In genomic region chr5:98929123-98929981, GRCh38 we compare ENCODE assay signal across 8 cellular contexts. TPM values are rescaled to one million over a fixed set of nuclear protein-coding genes. Genes with fewer than 3 reads are reported as not detected.
A peak's percentile ranks its signal among the peaks of the same experiment; 100 is the strongest.
DNase-seq lines count a peak whose midpoint lies in the region; FAIRE-seq and TF ChIP-seq lines count a peak whose summit lies in the region.

No MANE protein-coding gene starts in this region.

- H3K36me3 Mint-ChIP-seq in H9 (ENCODE audit: insufficient read depth in 1 of 3, low read depth in 3 of 3), result peaks cover 3 to 19% (median 15%) of the 10 kb centered on the region in 3 experiments; a peak in 5 of 7 replicates
- peaks cover 22% of the 10 kb centered on the region for H3K36me3 Mint-ChIP-seq in activated naive CD4-positive, alpha-beta T cell treated with anti-CD3 and anti-CD28 coated beads for 36 hours (ENCODE audit: low read depth)

- H3K9me3 Mint-ChIP-seq in H9, result no peaks in the 10 kb centered on the region
- no peaks in the 10 kb centered on the region for H3K9me3 Mint-ChIP-seq in activated naive CD4-positive, alpha-beta T cell treated with anti-CD3 and anti-CD28 coated beads for 36 hours

- H2BK120ac ChIP-seq in H9 (ENCODE audit: low read depth, low read length, poor library complexity, severe bottlenecking) (no peak overlapping the region), neuronal stem cell (ENCODE audit: low read depth, low read length) (peak overlapping the region; percentile 82)

- no peak for TF ChIP-seq CTCF in H9 (conservative IDR thresholded peaks at IDR 0.05)

- peak overlapping the region; percentile 59; the same call in 1 of the 2 replicates for H3K14ac ChIP-seq in H9 (ENCODE audit: insufficient read depth, low read length)
- peak overlapping the region; percentile 94 for H3K14ac ChIP-seq in neuronal stem cell (ENCODE audit: low read length)

- H2BK5ac ChIP-seq in H9 (ENCODE audit: insufficient read length, low read length), result no peak overlapping the region
- H2BK5ac ChIP-seq in neuronal stem cell (ENCODE audit: low read length), result peak overlapping the region; percentile 98

- H3K23ac ChIP-seq in H9 (ENCODE audit: insufficient read length, low read depth, low read length), result no peak overlapping the region
- peak overlapping the region; percentile 97 for H3K23ac ChIP-seq in neuronal stem cell (ENCODE audit: low read depth, low read length, poor library complexity)

- no peak overlapping the region for H3K4ac ChIP-seq in H9 (ENCODE audit: low read depth, low read length)
- H3K4ac ChIP-seq in neuronal stem cell (ENCODE audit: low read length), result no peak overlapping the region

- H3K4me2 ChIP-seq in H9 (ENCODE audit: insufficient read depth, insufficient read length, low read length), result peak overlapping the region; percentile 57
- peak overlapping the region; percentile 66 for H3K4me2 ChIP-seq in neuronal stem cell (ENCODE audit: insufficient read depth, low read length, poor library complexity, severe bottlenecking)

- no peak overlapping the region for H4K91ac ChIP-seq in H9 (ENCODE audit: insufficient read length, low read depth, low read length)
- peak overlapping the region; percentile 22 for H4K91ac ChIP-seq in neuronal stem cell (ENCODE audit: low read depth, low read length, poor library complexity)

- H2AFZ ChIP-seq in H9 (ENCODE audit: low read length) (no peak overlapping the region), neuronal stem cell (ENCODE audit: low read length) (peak overlapping the region; percentile 90)

- peaks cover 8% of the 10 kb centered on the region for H3K23me2 ChIP-seq in H9 (ENCODE audit: insufficient read length, low read depth, low read length, poor library complexity, severe bottlenecking)

- H3K36me3 ChIP-seq in MG63 (peaks cover 34% of the 10 kb centered on the region), SJSA1 (peaks cover 44% of the 10 kb centered on the region), neuronal stem cell (replicated peaks in 1 of 2; ENCODE audit: control insufficient read depth in 2 of 2, insufficient read depth in 2 of 2, low read length in 2 of 2) (peaks cover 0 to 43% of the 10 kb centered on the region in 2 donors), subcutaneous abdominal adipose tissue (ENCODE audit: control insufficient read depth in 5 of 5, insufficient read depth in 5 of 5, low read length in 5 of 5) (peaks cover under 1 to 12% (median 4%) of the 10 kb centered on the region in 5 donors)

- H3K4me3 Mint-ChIP-seq in H9, result peak overlapping the region; percentile 87 to 92
- peak overlapping the region; percentile 93 for H3K4me3 Mint-ChIP-seq in activated naive CD4-positive, alpha-beta T cell treated with anti-CD3 and anti-CD28 coated beads for 36 hours

- H3K4me3 ChIP-seq in MG63, result peak overlapping the region; percentile 99
- peak overlapping the region; percentile 78 for H3K4me3 ChIP-seq in SJSA1
- peak overlapping the region; percentile 78 to 97 for H3K4me3 ChIP-seq in neuronal stem cell (ENCODE audit: low read length in 2 of 2)
- peak overlapping the region; percentile 66 to 94 (median 83) for H3K4me3 ChIP-seq in subcutaneous abdominal adipose tissue (ENCODE audit: low read depth in 1 of 5, low read length in 5 of 5)

- H3K4me1 ChIP-seq in H9 (ENCODE audit: insufficient read depth, low read length) (no peaks in the 10 kb centered on the region), SJSA1 (replicated peaks) (peaks cover 4% of the 10 kb centered on the region; the same call in 1 of the 2 replicates), neuronal stem cell (ENCODE audit: control insufficient read depth in 2 of 2, insufficient read depth in 1 of 2, low read depth in 1 of 2, low read length in 2 of 2) (peaks cover 0 to 24% of the 10 kb centered on the region in 2 donors), subcutaneous abdominal adipose tissue (ENCODE audit: control insufficient read depth in 5 of 5, insufficient read depth in 5 of 5, low read length in 5 of 5) (peaks cover 2 to 39% (median 30%) of the 10 kb centered on the region in 5 donors)

- H3K9me3 ChIP-seq in H9 (ENCODE audit: control insufficient read depth, low read depth, low read length) (no peaks in the 10 kb centered on the region), MG63 (no peaks in the 10 kb centered on the region), SJSA1 (replicated peaks) (no peaks in the 10 kb centered on the region), neuronal stem cell (replicated peaks in 1 of 2; ENCODE audit: control insufficient read depth in 2 of 2, insufficient read depth in 1 of 2, low read depth in 1 of 2, low read length in 2 of 2) (no peaks in the 10 kb centered on the region), subcutaneous abdominal adipose tissue (ENCODE audit: control insufficient read depth in 5 of 5, low read length in 5 of 5) (no peaks in the 10 kb centered on the region)

- H4K8ac ChIP-seq in H9 (replicated peaks; ENCODE audit: insufficient read length, low read depth, low read length), result no peak overlapping the region
- H4K8ac ChIP-seq in neuronal stem cell (ENCODE audit: low read depth, low read length), result no peak overlapping the region

- no peak overlapping the region for H2AK5ac ChIP-seq in H9 (ENCODE audit: insufficient read length, low read length)
- no peak overlapping the region for H2AK5ac ChIP-seq in neuronal stem cell (ENCODE audit: low read depth, low read length)

- peak overlapping the region; percentile 28 for H3K18ac ChIP-seq in H9 (ENCODE audit: insufficient read length, low read depth, low read length)
- H3K18ac ChIP-seq in neuronal stem cell (ENCODE audit: low read length), result peak overlapping the region; percentile 98

- CTCF ChIA-PET in activated naive CD4-positive, alpha-beta T cell treated with anti-CD3 and anti-CD28 coated beads for 36 hours (lab: Charles Lee), result interaction anchor here (0.7 to 1.0 kb wide), 3 partner anchors 12 to 22 kb away, joined by 3 to 4 read pairs (median 3); no protein-coding TSS in a partner anchor

- H3K27ac ChIP-seq in H9 (ENCODE audit: insufficient read length, low read depth, low read length) (peak overlapping the region; percentile 42), SJSA1 (peak overlapping the region; percentile 99), neuronal stem cell (replicated peaks; ENCODE audit: low read length) (peak overlapping the region; percentile 98), subcutaneous abdominal adipose tissue (ENCODE audit: low read depth, low read length) (peak overlapping the region; percentile 100)

- H2BK15ac ChIP-seq in H9 (ENCODE audit: low read depth, low read length) (no peak overlapping the region), neuronal stem cell (ENCODE audit: low read length) (no peak overlapping the region)

- intact Hi-C loops in activated naive CD4-positive, alpha-beta T cell treated with anti-CD3 and anti-CD28 coated beads for 36 hours (cut with micrococcal nuclease), result loop anchor here (1.0 to 2.0 kb wide), 8 partner anchors 76 to 1994 kb away; partner anchors contain the start of genes RGMB and RIOK2

- H3T11ph ChIP-seq in H9 (ENCODE audit: low read length), result no peak overlapping the region

- no peaks in the 10 kb centered on the region for H3K27me3 ChIP-seq in H9 (ENCODE audit: insufficient read depth, low read length)
- H3K27me3 ChIP-seq in MG63, result no peaks in the 10 kb centered on the region
- no peaks in the 10 kb centered on the region for H3K27me3 ChIP-seq in SJSA1 (replicated peaks)
- no peaks in the 10 kb centered on the region for H3K27me3 ChIP-seq in neuronal stem cell (ENCODE audit: control insufficient read depth in 3 of 3, insufficient read depth in 3 of 3, low read depth in 1 of 3, low read length in 3 of 3)
- H3K27me3 ChIP-seq in subcutaneous abdominal adipose tissue (ENCODE audit: control insufficient read depth in 5 of 5, insufficient read depth in 4 of 5, low read length in 5 of 5), result peaks cover 0 to 3% (median 0%) of the 10 kb centered on the region in 5 donors

- H3K9ac ChIP-seq in H9 (ENCODE audit: extremely low read depth, insufficient read length, low read length) (peak overlapping the region; percentile 62), neuronal stem cell (ENCODE audit: low read depth, low read length, poor library complexity) (peak overlapping the region; percentile 92), subcutaneous abdominal adipose tissue (ENCODE audit: low read length in 5 of 5) (peak overlapping the region; percentile 98 to 100 (median 100))

- FAIRE-seq in G401.6 (lab: Jason Lieb, UNC) (peak; percentile 97), frontal cortex (lab: Jason Lieb, UNC) (no peak)

- H3K79me1 ChIP-seq in H9 (ENCODE audit: insufficient read depth, low read depth, low read length, poor library complexity, severe bottlenecking) (no peaks in the 10 kb centered on the region), neuronal stem cell (ENCODE audit: low read depth, low read length) (no peaks in the 10 kb centered on the region)

- no peaks in the 10 kb centered on the region for H4K20me1 ChIP-seq in H9 (ENCODE audit: control insufficient read depth, insufficient read depth, insufficient read length)

- H3K27me3 Mint-ChIP-seq in H9 (ENCODE audit: low read depth), result no peaks in the 10 kb centered on the region
- no peaks in the 10 kb centered on the region for H3K27me3 Mint-ChIP-seq in activated naive CD4-positive, alpha-beta T cell treated with anti-CD3 and anti-CD28 coated beads for 36 hours (ENCODE audit: low read depth)

- H2BK12ac ChIP-seq in H9 (ENCODE audit: insufficient read length, low read depth, low read length), result no peak overlapping the region
- H2BK12ac ChIP-seq in neuronal stem cell (ENCODE audit: low read length), result no peak overlapping the region

- DNase-seq in H9, result peak; percentile 92
- DNase-seq in MG63, result peak; percentile 99
- peak; percentile 96 to 98 for DNase-seq in SJSA1 (ENCODE audit: low read depth in 1 of 2, low spot score in 2 of 2)
- DNase-seq in activated naive CD4-positive, alpha-beta T cell treated with anti-CD3 and anti-CD28 coated beads for 36 hours, result peak; percentile 97
- peak; percentile 63 to 76 for DNase-seq in frontal cortex (ENCODE audit: low spot score in 2 of 2)
- peak; percentile 86 for DNase-seq in neuronal stem cell (ENCODE audit: low spot score)

- no peak overlapping the region for H4K5ac ChIP-seq in H9 (ENCODE audit: insufficient read length, low read depth, low read length)

- H3K79me2 ChIP-seq in H9 (ENCODE audit: insufficient read depth, low read length), result peaks cover 11% of the 10 kb centered on the region; the same call in 1 of the 2 replicates

- WGBS in H9 (ENCODE audit: extremely low coverage, insufficient read length, low lambda C conversion rate), result no CpG with 5 or more reads among the region's 71 CpGs
- WGBS in neuronal stem cell (ENCODE audit: extremely low coverage in 2 of 2, insufficient read length in 2 of 2, insufficient replicate concordance in 1 of 2), 2 donors, result no CpG with 5 or more reads among the region's 71 CpGs

- H3K56ac ChIP-seq in H9 (ENCODE audit: insufficient read length, low read depth, low read length), result no peak overlapping the region

- peaks cover 18 to 28% of the 10 kb centered on the region in 2 experiments for H3K4me1 Mint-ChIP-seq in H9
- peaks cover 55% of the 10 kb centered on the region for H3K4me1 Mint-ChIP-seq in activated naive CD4-positive, alpha-beta T cell treated with anti-CD3 and anti-CD28 coated beads for 36 hours (ENCODE audit: low read depth)

- peak overlapping the region; percentile 99 for H3K27ac Mint-ChIP-seq in H9
- H3K27ac Mint-ChIP-seq in activated naive CD4-positive, alpha-beta T cell treated with anti-CD3 and anti-CD28 coated beads for 36 hours, result peak overlapping the region; percentile 100

- no peak overlapping the region for H2BK20ac ChIP-seq in H9 (ENCODE audit: low read depth, low read length, poor library complexity, severe bottlenecking)

RNA-seq across cellular contexts. Expression of gene CHD1, which starts 0.5 kb away (rescaled TPM):
- total RNA-seq in H9 (2021), result 62.7 and 63.5 TPM in 2 replicates
- 27.0 and 43.4 TPM in 2 replicates for total RNA-seq in MG63 (2014; rRNA removed; shearing (Covaris generic); ENCODE audit: low replicate concordance)
- total RNA-seq in SJSA1 (2014; rRNA removed; shearing (Covaris generic)), result 27.3 and 61.0 TPM in 2 replicates
- total RNA-seq in activated naive CD4-positive, alpha-beta T cell treated with anti-CD3 and anti-CD28 coated beads for 36 hours, result 10 to 100 TPM; 50.5 to 52.1 TPM
- 63.2 TPM for total RNA-seq in frontal cortex
- 55.1 TPM for polyA plus RNA-seq in neuronal stem cell (2013, experiment 1 of 2)
- polyA plus RNA-seq in neuronal stem cell (2013, experiment 2 of 2), result 56.5 TPM

Comparison
In these comparisons a context has a peak if more than half of its experiments do, and no peak if none do; other contexts are left out.
1. Peak in every context shown above with its lines: DNase-seq, H3K4me3 ChIP-seq and H3K27ac ChIP-seq.
2. H3K27ac ChIP-seq: peak in every context shown above with its lines; median percentile 100 in subcutaneous abdominal adipose tissue; 99 in SJSA1; 98 in neuronal stem cell; 42 in H9.